ENCODE assay signal across 9 cellular contexts in the genomic region with DNA sequence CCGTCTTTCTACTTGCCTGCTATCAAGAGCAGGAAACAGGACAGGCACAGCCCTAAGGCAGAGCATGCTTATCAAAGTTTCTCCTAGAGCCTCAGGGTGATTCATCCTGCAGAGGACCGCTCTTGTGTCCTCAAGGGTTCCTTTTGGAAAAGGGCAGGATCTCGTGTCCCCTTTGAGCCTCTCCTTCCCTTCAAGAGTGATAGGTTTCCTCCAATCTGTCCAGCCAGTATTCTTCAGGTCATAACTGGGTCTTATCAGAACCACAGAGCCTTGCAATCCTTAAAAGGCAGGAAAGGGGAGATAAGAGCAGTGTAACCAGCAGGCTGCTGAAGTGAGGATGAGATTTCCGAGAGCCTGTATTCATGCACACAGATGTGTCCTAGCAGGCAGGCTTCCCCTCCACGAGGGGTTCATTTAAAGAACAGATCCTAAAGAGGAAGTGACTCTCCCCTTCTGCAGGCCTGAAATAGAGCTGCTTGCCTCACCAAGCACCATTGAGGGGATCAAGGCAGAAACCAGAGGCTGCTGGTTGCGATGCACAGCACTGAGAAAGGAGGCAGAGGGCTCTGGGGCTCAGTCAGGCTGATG.
DNase-seq lines count a peak whose midpoint lies in the region; ATAC-seq, FAIRE-seq and TF ChIP-seq lines count a peak whose summit lies in the region.
"Had no signal": no experiment of that assay in that cellular context is flagged by ENCODE, and none has a peak within 500 bp of the region (broad histone marks: within the 10 kb centered on the region; RNA-seq: fewer than 3 reads in every experiment).

No MANE protein-coding gene starts in this region.

- H3K4me1 ChIP-seq in foreskin keratinocyte: peaks cover 2% of the 10 kb centered on the region
- H3K4me1 ChIP-seq in pancreas: peaks cover 0 to 7% (median 0%) of the 10 kb centered on the region in 3 donors
- peaks cover 3% of the 10 kb centered on the region for H3K4me1 ChIP-seq in SJCRH30

- DNase-seq in Calu3: peak; percentile 36
- peak; percentile 87 for DNase-seq in SIG-M5 treated with dmso at 0.1 percent for 504 hours (lab: John Stamatoyannopoulos, UW; ENCODE audit: unreplicated experiment)
- no peak for DNase-seq in foreskin keratinocyte
- no peak for DNase-seq in pancreas
- no peak for DNase-seq in COLO668 (lab: John Stamatoyannopoulos, UW; ENCODE audit: unreplicated experiment)
- DNase-seq in SK-N-DZ (ENCODE audit: low spot score): no peak
- no peak for DNase-seq in SJCRH30

- WGBS in pancreas, 2 donors: 52 to 53% methylated on average over 6 of the region's 6 CpGs

- H3K9me3 ChIP-seq in pancreas (no peaks in the 10 kb centered on the region), SJCRH30 (replicated peaks) (peaks cover 6% of the 10 kb centered on the region; the same call in 1 of the 2 replicates)

- intact Hi-C loops in Calu3 (cut with micrococcal nuclease; ENCODE audit: unreplicated experiment): no loop called here
- intact Hi-C loops in pancreas (cut with DNase I): no loop called here

- H3K27ac Mint-ChIP-seq in Calu3 (ENCODE audit: unreplicated experiment): peak overlapping the region; percentile 34

- peaks cover 52% of the 10 kb centered on the region for H3K4me1 Mint-ChIP-seq in Calu3 (ENCODE audit: low read depth, unreplicated experiment)

- no peak for FAIRE-seq in pancreas (lab: Jason Lieb, UNC)

- H3K36me3 ChIP-seq in pancreas (no peaks in the 10 kb centered on the region), SJCRH30 (peaks cover 3% of the 10 kb centered on the region; the same call in 1 of the 2 replicates)
- H3K36me3 ChIP-seq: SJSA1 had no signal

- H3K27me3 ChIP-seq in foreskin keratinocyte (no peaks in the 10 kb centered on the region), pancreas (no peaks in the 10 kb centered on the region), SJCRH30 (no peaks in the 10 kb centered on the region)
- H3K27me3 ChIP-seq: SJSA1 had no signal

- H3K27ac ChIP-seq in foreskin keratinocyte: no peak overlapping the region
- no peak overlapping the region for H3K27ac ChIP-seq in pancreas
- H3K27ac ChIP-seq in SJCRH30: no peak overlapping the region
- H3K27ac ChIP-seq: SJSA1 had no signal

- CTCF ChIA-PET in Calu3 (lab: Charles Lee): no interaction called here

- TF ChIP-seq CTCF in Calu3 (IDR thresholded peaks at IDR 0.05; ENCODE audit: unreplicated experiment) (no peak), foreskin keratinocyte (conservative IDR thresholded peaks at IDR 0.05) (no peak), pancreas (IDR thresholded peaks at IDR 0.05) (no peak)

- ATAC-seq in foreskin keratinocyte: peak; percentile 24
- peak in 3 of 4 donors; percentile 51 to 57 (median 56) for ATAC-seq in pancreas
- ATAC-seq in HG02588 (IDR thresholded peaks at IDR 0.05; ENCODE audit: unreplicated experiment): no peak

- H3K4me3 ChIP-seq in pancreas (no peak overlapping the region), SJCRH30 (no peak overlapping the region)
- H3K4me3 ChIP-seq: SJSA1 had no signal

- no peak overlapping the region for H3K4me3 Mint-ChIP-seq in Calu3 (ENCODE audit: low read depth, unreplicated experiment)

- no TSS peak for BruUV-seq in Calu3 (replicated peaks; lab: Mats Ljungman, UMichigan)

- peaks cover 3% of the 10 kb centered on the region for H3K9me3 Mint-ChIP-seq in Calu3 (ENCODE audit: low read depth, unreplicated experiment)

- no peaks in the 10 kb centered on the region for H3K27me3 Mint-ChIP-seq in Calu3 (ENCODE audit: unreplicated experiment)

- H3K36me3 Mint-ChIP-seq in Calu3 (ENCODE audit: insufficient read depth, unreplicated experiment): peaks cover 54% of the 10 kb centered on the region

Comparison
In these comparisons a context has a peak if more than half of its experiments do, and no peak if none do; other contexts are left out.
1. DNase-seq: peak in Calu3 (single experiment) and SIG-M5 treated with dmso at 0.1 percent for 504 hours (single experiment); none in foreskin keratinocyte (0 of 2), pancreas (0 of 6), COLO668 (single experiment), SK-N-DZ (single experiment) and SJCRH30 (0 of 2).